Comparison of ENCODE assay signal across 8 cellular contexts in the genomic region with DNA sequence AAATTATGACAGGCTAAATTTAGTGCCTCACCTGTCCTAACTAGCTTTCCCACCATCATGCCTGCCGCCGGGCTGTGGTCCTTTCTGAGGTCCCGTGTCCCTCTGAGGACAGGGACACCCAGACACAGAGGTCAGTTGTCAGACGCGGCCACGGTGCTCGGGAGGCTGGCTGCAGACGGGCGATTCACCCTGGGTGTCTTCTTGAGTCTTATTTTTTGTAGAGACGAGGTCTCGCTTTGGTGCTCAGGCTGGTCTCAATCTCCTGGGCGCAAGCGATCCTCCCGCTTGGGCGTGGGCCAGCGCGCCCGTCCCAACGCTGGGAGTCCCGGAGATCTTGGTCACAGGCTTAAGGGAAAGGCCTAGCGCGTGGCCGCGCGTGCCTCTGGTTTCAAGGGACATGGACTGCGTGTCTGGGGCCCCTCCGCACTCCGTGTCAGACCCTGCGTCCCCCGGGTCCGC. TPM values are rescaled to one million over a fixed set of nuclear protein-coding genes. Genes with fewer than 3 reads are reported as not detected.
DNase-seq lines count a peak whose midpoint lies in the region; ATAC-seq and TF ChIP-seq lines count a peak whose summit lies in the region.

No MANE protein-coding gene starts in this region.

- H2BK15ac ChIP-seq in IMR-90 (ENCODE audit: low read depth, low read length), result peak overlapping the region; percentile 52; the same call in 2 of the 3 replicates

- CTCF ChIA-PET in IMR-90 (lab: Yijun Ruan, JAX), result no interaction called here

- peak overlapping the region; percentile 78 for H2BK120ac ChIP-seq in IMR-90 (ENCODE audit: low read depth, low read length)

- no peak overlapping the region for H4K5ac ChIP-seq in IMR-90 (ENCODE audit: low read depth, low read length)

- DNase-seq in C1 segment of cervical spinal cord (lab: John Stamatoyannopoulos, UW) (peak in 10 of 14 donors; percentile 41 to 79 (median 66)), IMR-90 (no peak), astrocyte of the spinal cord (ENCODE audit: low read depth, low spot score) (peak; percentile 44), NCI-H345 (lab: John Stamatoyannopoulos, UW) (no peak)
- no peak for DNase-seq in stimulated activated CD4-positive, alpha-beta T cell treated with anti-CD3 and anti-CD28 coated beads, Interleukin-4, amount 100 ng/mL, for 1 hour

- TF ChIP-seq RAD21 in IMR-90 (IDR thresholded peaks at IDR 0.05; ENCODE audit: low read length), result no peak

- no peak overlapping the region; the same call in 1 of the 2 replicates for H3K4me3 ChIP-seq in IMR-90 (ENCODE audit: insufficient read depth, low read depth, low read length)
- peak overlapping the region; percentile 68 for H3K4me3 ChIP-seq in astrocyte of the spinal cord (ENCODE audit: low read depth, low read length)
- peak overlapping the region in 4 of 5 donors; percentile 69 to 81 (median 72) for H3K4me3 ChIP-seq in subcutaneous abdominal adipose tissue (ENCODE audit: low read depth in 1 of 5, low read length in 5 of 5)

- H3K27ac ChIP-seq in IMR-90 (ENCODE audit: insufficient read depth, low read length), result peak overlapping the region; percentile 69
- peak overlapping the region; percentile 94 for H3K27ac ChIP-seq in layer of hippocampus (ENCODE audit: low read depth, low read length)
- H3K27ac ChIP-seq in subcutaneous abdominal adipose tissue (ENCODE audit: low read depth, low read length), result peak overlapping the region; percentile 89

- H3K27me3 ChIP-seq in IMR-90 (ENCODE audit: control insufficient read depth, insufficient read depth, low read length), result no peaks in the 10 kb centered on the region
- H3K27me3 ChIP-seq in layer of hippocampus (ENCODE audit: control insufficient read depth, insufficient read depth, low read length), result no peaks in the 10 kb centered on the region
- H3K27me3 ChIP-seq in subcutaneous abdominal adipose tissue (ENCODE audit: control insufficient read depth in 5 of 5, insufficient read depth in 4 of 5, low read length in 5 of 5), result no peaks in the 10 kb centered on the region

- peaks cover 16% of the 10 kb centered on the region for H3K9me1 ChIP-seq in IMR-90 (ENCODE audit: insufficient read depth, low read length)

- H3K4me2 ChIP-seq in IMR-90 (ENCODE audit: low read depth, low read length), result peak overlapping the region; percentile 88

- H3K4ac ChIP-seq in IMR-90 (ENCODE audit: low read depth, low read length), result peak overlapping the region; percentile 88

- H2BK5ac ChIP-seq in IMR-90 (ENCODE audit: low read depth, low read length, poor library complexity, severe bottlenecking), result peak overlapping the region; percentile 93

- H3K9ac ChIP-seq in IMR-90 (ENCODE audit: low read depth, low read length), result no peak overlapping the region
- H3K9ac ChIP-seq in subcutaneous abdominal adipose tissue (ENCODE audit: low read length in 5 of 5), result peak overlapping the region; percentile 48 to 79 (median 77)

- peaks cover 19 to 39% of the 10 kb centered on the region in 2 experiments for H3K79me1 ChIP-seq in IMR-90 (ENCODE audit: low read depth in 1 of 2, low read length in 2 of 2)

- in situ Hi-C loops in IMR-90 (cut with MboI; ENCODE audit: low sequenced_read_pairs), result no loop called here
- in situ Hi-C loops in astrocyte of the spinal cord (cut with HindIII; ENCODE audit: low sequenced_read_pairs), result no loop called here

- H4K8ac ChIP-seq in IMR-90 (ENCODE audit: low read depth in 2 of 2, low read length in 2 of 2), result peak overlapping the region; percentile 85 to 90

- BruUV-seq in IMR-90 (replicated peaks; lab: Mats Ljungman, UMichigan), result no TSS peak

- peak overlapping the region; percentile 38; the same call in 1 of the 2 replicates for H3K18ac ChIP-seq in IMR-90 (ENCODE audit: low read depth, low read length)

- 3% methylated on average over 13 of the region's 31 CpGs; no CpG with 5 or more reads in 1 of the 2 experiments for WGBS in IMR-90 (ENCODE audit: extremely low coverage in 2 of 2, insufficient read length in 1 of 2), 2 experiments

- no peak for TF ChIP-seq POLR2A in IMR-90 (IDR thresholded peaks at IDR 0.05; ENCODE audit: low read depth, low read length)

- H4K91ac ChIP-seq in IMR-90 (ENCODE audit: insufficient read depth, low read depth, low read length), result peak overlapping the region; percentile 74

- ATAC-seq in IMR-90 (ENCODE audit: low read depth) (peak; percentile 2), GM18870 (IDR thresholded peaks at IDR 0.05; ENCODE audit: unreplicated experiment) (no peak)

- peak overlapping the region; percentile 37; the same call in 1 of the 2 replicates for H3K56ac ChIP-seq in IMR-90 (ENCODE audit: extremely low read depth, insufficient read depth, low read length)

- H3K4me1 ChIP-seq in IMR-90 (ENCODE audit: control insufficient read depth, insufficient read depth, low read length), result peaks cover 13% of the 10 kb centered on the region
- H3K4me1 ChIP-seq in subcutaneous abdominal adipose tissue (ENCODE audit: control insufficient read depth in 5 of 5, insufficient read depth in 5 of 5, low read length in 5 of 5), result peaks cover 6 to 36% (median 30%) of the 10 kb centered on the region in 5 donors

- H2AK9ac ChIP-seq in IMR-90 (replicated peaks; ENCODE audit: low read depth, low read length, poor library complexity), result peak overlapping the region; percentile 99

- POLR2A ChIA-PET in IMR-90 (lab: Charles Lee; ENCODE audit: unreplicated experiment), result no interaction called here

- H3K14ac ChIP-seq in IMR-90 (replicated peaks; ENCODE audit: low read depth, low read length), result peak overlapping the region; percentile 78

- TF ChIP-seq CTCF in IMR-90 (conservative IDR thresholded peaks at IDR 0.05; ENCODE audit: low read depth, low read length) (no peak), astrocyte of the spinal cord (IDR thresholded peaks at IDR 0.05; ENCODE audit: low read depth, low read length) (no peak)

- H4K20me1 ChIP-seq in IMR-90 (ENCODE audit: insufficient read depth, low read length), result peaks cover 27% of the 10 kb centered on the region

- H3K36me3 ChIP-seq in IMR-90 (ENCODE audit: control insufficient read depth, insufficient read depth, low read length), result no peaks in the 10 kb centered on the region; the same call in 1 of the 2 replicates
- peaks cover 0 to 2% (median 0%) of the 10 kb centered on the region in 5 donors for H3K36me3 ChIP-seq in subcutaneous abdominal adipose tissue (ENCODE audit: control insufficient read depth in 5 of 5, insufficient read depth in 5 of 5, low read length in 5 of 5)

- peak overlapping the region; percentile 98 for H2AFZ ChIP-seq in IMR-90 (replicated peaks; ENCODE audit: low read length, poor library complexity)

- H3K9me3 ChIP-seq in IMR-90 (ENCODE audit: control insufficient read depth, insufficient read depth, low read length), result no peaks in the 10 kb centered on the region
- H3K9me3 ChIP-seq in subcutaneous abdominal adipose tissue (ENCODE audit: control insufficient read depth in 5 of 5, low read length in 5 of 5), result no peaks in the 10 kb centered on the region

- intact Hi-C loops in IMR-90 (cut with micrococcal nuclease), result loop anchor here (2.0 kb wide), 2 partner anchors 70 to 102 kb away; a partner anchor contains a TSS

- dilution Hi-C loops in IMR-90 (cut with HindIII; ENCODE audit: low sequenced_read_pairs, unreplicated experiment), result no loop called here

- peak overlapping the region; percentile 75; the same call in 1 of the 2 replicates for H2BK20ac ChIP-seq in IMR-90 (ENCODE audit: low read depth, low read length)

- H2AK5ac ChIP-seq in IMR-90 (ENCODE audit: low read depth, low read length), result peak overlapping the region; percentile 94

- peak overlapping the region; percentile 87; the same call in 1 of the 2 replicates for H3K23ac ChIP-seq in IMR-90 (ENCODE audit: low read depth, low read length)

TF ChIP-seq in IMR-90, 13 proteins besides CTCF, POLR2A, EP300 and RAD21 (continues in another document):
- TF ChIP-seq CHD1 (IDR thresholded peaks at IDR 0.05; ENCODE audit: low read depth, low read length) (no peak), MAFK (IDR thresholded peaks at IDR 0.05; ENCODE audit: low read depth, low read length) (no peak), FOS (IDR thresholded peaks at IDR 0.05; ENCODE audit: low read depth, low read length) (no peak), CEBPB (IDR thresholded peaks at IDR 0.05; ENCODE audit: low read depth, low read length) (no peak)
- TF ChIP-seq, protein P1, sequence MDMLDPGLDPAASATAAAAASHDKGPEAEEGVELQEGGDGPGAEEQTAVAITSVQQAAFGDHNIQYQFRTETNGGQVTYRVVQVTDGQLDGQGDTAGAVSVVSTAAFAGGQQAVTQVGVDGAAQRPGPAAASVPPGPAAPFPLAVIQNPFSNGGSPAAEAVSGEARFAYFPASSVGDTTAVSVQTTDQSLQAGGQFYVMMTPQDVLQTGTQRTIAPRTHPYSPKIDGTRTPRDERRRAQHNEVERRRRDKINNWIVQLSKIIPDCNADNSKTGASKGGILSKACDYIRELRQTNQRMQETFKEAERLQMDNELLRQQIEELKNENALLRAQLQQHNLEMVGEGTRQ (IDR thresholded peaks at IDR 0.05; ENCODE audit: low read depth, low read length), result no peak

RNA-seq across cellular contexts. Expression of a gene that starts 0.8 kb away (rescaled TPM):
- 7.5 TPM in 2 replicates for total RNA-seq in IMR-90 (2012; rRNA removed)
- 19.9 and 22.5 TPM in 2 replicates for polyA plus RNA-seq in IMR-90 (2012; rRNA removed)
- polyA plus RNA-seq in IMR-90 (2012; cell fraction: cytosol; rRNA removed), result 13.1 and 22.7 TPM in 2 replicates
- polyA plus RNA-seq in IMR-90 (2012; cell fraction: nucleus; rRNA removed; ENCODE audit: low replicate concordance), result 45.9 and 63.2 TPM in 2 replicates

RNA-seq across cellular contexts. Expression of a gene that starts 23.0 kb away (rescaled TPM):
- 3.9 TPM in 2 replicates for total RNA-seq in IMR-90 (2012; rRNA removed)
- polyA plus RNA-seq in IMR-90 (2012; rRNA removed), result 26.7 and 29.6 TPM in 2 replicates
- 14.9 and 32.6 TPM in 2 replicates for polyA plus RNA-seq in IMR-90 (2012; cell fraction: cytosol; rRNA removed)
- polyA plus RNA-seq in IMR-90 (2012; cell fraction: nucleus; rRNA removed; ENCODE audit: low replicate concordance), result 68.9 and 165 TPM in 2 replicates

RNA-seq across cellular contexts. Expression of a gene that starts 27.7 kb away (rescaled TPM):
- 123 and 124 TPM in 2 replicates for total RNA-seq in IMR-90 (2012; rRNA removed)
- polyA plus RNA-seq in IMR-90 (2012; rRNA removed), result 288 and 406 TPM in 2 replicates
- polyA plus RNA-seq in IMR-90 (2012; cell fraction: cytosol; rRNA removed), result 464 and 725 TPM in 2 replicates
- 233 and 407 TPM in 2 replicates for polyA plus RNA-seq in IMR-90 (2012; cell fraction: nucleus; rRNA removed; ENCODE audit: low replicate concordance)

RNA-seq across cellular contexts. Expression of a gene that starts 42.9 kb away (rescaled TPM):
- 49.1 and 56.1 TPM in 2 replicates for total RNA-seq in IMR-90 (2012; rRNA removed)
- 124 and 125 TPM in 2 replicates for polyA plus RNA-seq in IMR-90 (2012; rRNA removed)
- 60.8 and 173 TPM in 2 replicates for polyA plus RNA-seq in IMR-90 (2012; cell fraction: cytosol; rRNA removed)
- polyA plus RNA-seq in IMR-90 (2012; cell fraction: nucleus; rRNA removed; ENCODE audit: low replicate concordance), result 138 and 443 TPM in 2 replicates

RNA-seq across cellular contexts. Expression of a gene that starts 54.3 kb away (rescaled TPM):
- 104 and 106 TPM in 2 replicates for total RNA-seq in IMR-90 (2012; rRNA removed)
- polyA plus RNA-seq in IMR-90 (2012; rRNA removed), result 181 and 255 TPM in 2 replicates
- 224 and 350 TPM in 2 replicates for polyA plus RNA-seq in IMR-90 (2012; cell fraction: cytosol; rRNA removed)
- polyA plus RNA-seq in IMR-90 (2012; cell fraction: nucleus; rRNA removed; ENCODE audit: low replicate concordance), result 81.5 and 129 TPM in 2 replicates

Comparison
In these comparisons a context has a peak if more than half of its experiments do, and no peak if none do; other contexts are left out.
1. DNase-seq: peak in C1 segment of cervical spinal cord (10 of 14) and astrocyte of the spinal cord (single experiment); none in IMR-90 (single experiment), NCI-H345 (single experiment) and stimulated activated CD4-positive, alpha-beta T cell treated with anti-CD3 and anti-CD28 coated beads, Interleukin-4, amount 100 ng/mL, for 1 hour (single experiment).
2. Peak in every context shown above with its lines, with median percentiles within 50 percentile points of each other: H3K27ac ChIP-seq.